In the genomic region with DNA sequence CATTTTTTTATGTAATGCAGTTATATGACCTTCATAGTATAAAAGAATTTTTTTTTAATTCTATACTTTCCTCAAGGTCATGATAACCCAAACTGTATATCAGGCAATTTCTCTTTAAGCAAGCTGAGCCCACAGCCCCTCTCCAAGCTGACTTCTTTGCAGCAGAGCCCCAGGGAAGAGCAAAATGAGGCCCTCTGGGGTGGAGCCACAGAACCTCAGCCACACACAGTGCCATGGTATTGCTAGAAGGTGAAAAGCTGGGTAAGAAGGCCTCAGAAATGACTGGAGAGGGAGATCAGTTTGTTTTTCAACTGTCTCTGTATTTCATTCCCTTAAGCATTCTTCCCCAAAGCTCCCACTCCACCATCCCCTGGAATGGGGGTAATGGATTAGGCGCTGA, we compare ENCODE assay signal across 1 cellular context.
TF ChIP-seq lines count a peak whose summit lies in the region.

No MANE protein-coding gene starts in this region.

TF ChIP-seq in HEK293T, 16 proteins besides CTCF, POLR2A, EP300 and RAD21 (continued from another document):
- TF ChIP-seq, protein P1, sequence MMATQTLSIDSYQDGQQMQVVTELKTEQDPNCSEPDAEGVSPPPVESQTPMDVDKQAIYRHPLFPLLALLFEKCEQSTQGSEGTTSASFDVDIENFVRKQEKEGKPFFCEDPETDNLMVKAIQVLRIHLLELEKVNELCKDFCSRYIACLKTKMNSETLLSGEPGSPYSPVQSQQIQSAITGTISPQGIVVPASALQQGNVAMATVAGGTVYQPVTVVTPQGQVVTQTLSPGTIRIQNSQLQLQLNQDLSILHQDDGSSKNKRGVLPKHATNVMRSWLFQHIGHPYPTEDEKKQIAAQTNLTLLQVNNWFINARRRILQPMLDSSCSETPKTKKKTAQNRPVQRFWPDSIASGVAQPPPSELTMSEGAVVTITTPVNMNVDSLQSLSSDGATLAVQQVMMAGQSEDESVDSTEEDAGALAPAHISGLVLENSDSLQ (IDR thresholded peaks at IDR 0.05) = no peak
- TF ChIP-seq SP1 (IDR thresholded peaks at IDR 0.05) (no peak), FOXM1 (IDR thresholded peaks at IDR 0.05; ENCODE audit: borderline replicate concordance) (no peak), NFRKB (IDR thresholded peaks at IDR 0.05) (no peak), SUZ12 (IDR thresholded peaks at IDR 0.05) (no peak), HDGF (IDR thresholded peaks at IDR 0.05; ENCODE audit: borderline replicate concordance) (no peak), BHLHE40 (IDR thresholded peaks at IDR 0.05; ENCODE audit: borderline replicate concordance) (no peak), ELF4 (IDR thresholded peaks at IDR 0.05) (no peak), L3MBTL2 (conservative IDR thresholded peaks at IDR 0.05) (no peak)
